9 cellular contexts compared by ENCODE assay signal in the genomic region with DNA sequence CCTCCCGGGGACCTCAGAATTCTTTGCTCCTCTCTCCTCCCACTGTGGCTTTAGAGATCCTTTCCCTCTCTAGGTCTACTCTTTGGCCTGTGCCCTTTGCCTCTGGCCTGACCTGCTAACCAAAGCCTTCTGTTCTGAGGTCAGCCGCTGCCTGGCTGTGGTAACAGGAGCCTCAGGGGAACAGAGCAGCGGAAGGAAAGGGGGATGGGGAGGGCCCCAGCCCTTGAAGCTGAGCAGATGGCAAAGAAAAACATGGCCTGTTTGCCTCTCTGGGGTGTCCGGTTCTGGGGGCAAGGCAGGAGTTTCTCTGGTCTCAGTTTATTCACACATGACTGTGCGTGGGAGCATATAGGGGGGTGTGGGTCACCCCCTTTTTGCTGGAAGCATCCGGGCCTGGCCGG. TPM values are rescaled to one million over a fixed set of nuclear protein-coding genes. Genes with fewer than 3 reads are reported as not detected.
DNase-seq lines count a peak whose midpoint lies in the region; ATAC-seq and TF ChIP-seq lines count a peak whose summit lies in the region.
"Had no signal": no experiment of that assay in that cellular context is flagged by ENCODE, and none has a peak within 500 bp of the region (broad histone marks: within the 10 kb centered on the region; RNA-seq: fewer than 3 reads in every experiment).

No MANE protein-coding gene starts in this region.

- H3K4me3 ChIP-seq in ectodermal cell (ENCODE audit: insufficient read depth, low read depth, low read length) (no peak overlapping the region), spleen (no peak overlapping the region)

- intact Hi-C loops in spleen (cut with DNase I; ENCODE audit: low total_unique reads), result no loop called here

- H3K27me3 ChIP-seq in ectodermal cell (ENCODE audit: control insufficient read depth, insufficient read depth, low read length, poor library complexity, severe bottlenecking), result no peaks in the 10 kb centered on the region
- H3K27me3 ChIP-seq in spleen (replicated peaks in 1 of 7), result peaks cover 0 to 31% (median 0%) of the 10 kb centered on the region in 7 donors

- H3K4me1 ChIP-seq in ectodermal cell (ENCODE audit: control insufficient read depth, insufficient read depth, low read length), result peaks cover 35% of the 10 kb centered on the region
- H3K4me1 ChIP-seq in spleen, result peaks cover 0 to 44% (median 23%) of the 10 kb centered on the region in 6 donors

- peak; percentile 14 to 32 for DNase-seq in SHP77 (lab: John Stamatoyannopoulos, UW)
- DNase-seq in SHP77 treated with DMSO at 0.1 percent for 48 hours (lab: John Stamatoyannopoulos, UW), result no peak
- DNase-seq in spleen, result peak; percentile 88
- no peak for DNase-seq in dedifferentiated amniotic fluid mesenchymal stem cell (ENCODE audit: extremely low spot score)
- DNase-seq in NCI-H1092 treated with DMSO at 0.1 percent for 48 hours (lab: John Stamatoyannopoulos, UW), result no peak

- H3K9me3 ChIP-seq in ectodermal cell (ENCODE audit: control insufficient read depth, low read length) (no peaks in the 10 kb centered on the region), spleen (no peaks in the 10 kb centered on the region)

- TF ChIP-seq POLR2A in Raji (IDR thresholded peaks at IDR 0.05; ENCODE audit: insufficient read depth, low read depth, low read length), result 0 out of 2 replicates have a peak, but pooled peaks have one; percentile 31
- TF ChIP-seq POLR2A in spleen (IDR thresholded peaks at IDR 0.05), result no peak

- H3K27ac ChIP-seq in ectodermal cell (ENCODE audit: insufficient read depth, low read depth, low read length, poor library complexity, severe bottlenecking) (peak overlapping the region; percentile 78), spleen (peak overlapping the region in 3 of 8 donors; percentile 18 to 51 (median 34))

- peak; percentile 90 for ATAC-seq in HG02885 (IDR thresholded peaks at IDR 0.05; ENCODE audit: poor library complexity, unreplicated experiment)

- no peak for TF ChIP-seq CTCF in spleen (IDR thresholded peaks at IDR 0.05 in 8 of 11, conservative IDR thresholded peaks at IDR 0.05 in 3 of 11)

- 45 to 54% methylated on average over 7 of the region's 7 CpGs for WGBS in ectodermal cell, 2 experiments
- 10 to 26% (median 16%) methylated on average over 7 of the region's 7 CpGs for WGBS in spleen, 5 donors

- H3K36me3 ChIP-seq in ectodermal cell (ENCODE audit: control insufficient read depth, insufficient read depth, low read length) (no peaks in the 10 kb centered on the region), spleen (no peaks in the 10 kb centered on the region)

RNA-seq across cellular contexts. Expression of gene COL26A1, which starts 28.2 kb away (rescaled TPM):
- polyA plus RNA-seq in ectodermal cell (2013, experiment 1 of 4), result 74.6 TPM
- polyA plus RNA-seq in ectodermal cell (2013, experiment 2 of 4), result 71.9 TPM
- polyA plus RNA-seq in ectodermal cell (2013, experiment 3 of 4), result 45.3 TPM
- 49.9 TPM for polyA plus RNA-seq in ectodermal cell (2013, experiment 4 of 4)
- under 1 TPM in 3 of 7 donors, not detected in 4; 0.15 to 0.23 (median 0.19) TPM for total RNA-seq in spleen
- polyA plus RNA-seq in spleen, result under 1 TPM; 0.22 to 0.32 (median 0.29) TPM
- total RNA-seq: activated CD8-positive, alpha-beta memory T cell treated with anti-CD3 and anti-CD28 coated beads for 36 hours had no signal

Comparison
In these comparisons a context has a peak if more than half of its experiments do, and no peak if none do; other contexts are left out.
1. DNase-seq: peak in SHP77 (2 of 2) and spleen (single experiment); none in SHP77 treated with DMSO at 0.1 percent for 48 hours (single experiment), dedifferentiated amniotic fluid mesenchymal stem cell (single experiment) and NCI-H1092 treated with DMSO at 0.1 percent for 48 hours (single experiment).